In the genomic region with DNA sequence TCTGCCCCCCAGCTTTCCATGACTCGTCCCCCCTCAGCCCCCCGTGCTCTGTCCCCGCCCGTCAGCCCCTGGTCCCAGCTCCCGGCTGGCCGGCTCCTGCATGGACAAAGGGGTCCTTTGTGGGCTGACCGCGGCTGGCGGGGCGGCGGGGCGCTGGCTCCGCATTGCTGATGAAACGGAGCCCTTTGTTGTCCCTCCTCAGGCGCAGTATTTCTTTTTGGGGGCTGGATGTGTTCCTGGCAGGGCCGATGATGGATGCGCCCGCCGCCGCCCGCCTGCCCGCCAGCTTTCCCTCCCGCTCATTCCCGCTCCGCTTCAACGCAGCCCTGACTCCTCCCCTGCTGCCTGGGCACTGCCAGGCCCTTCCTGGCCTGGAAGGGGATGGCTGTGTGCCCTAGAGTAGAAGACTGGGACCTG, we compare ENCODE assay signal across 9 cellular contexts. TPM values are rescaled to one million over a fixed set of nuclear protein-coding genes. Genes with fewer than 3 reads are reported as not detected.
DNase-seq lines count a peak whose midpoint lies in the region; TF ChIP-seq lines count a peak whose summit lies in the region.
"Had no signal": no experiment of that assay in that cellular context is flagged by ENCODE, and none has a peak within 500 bp of the region (broad histone marks: within the 10 kb centered on the region; RNA-seq: fewer than 3 reads in every experiment).

No MANE protein-coding gene starts in this region.

- peaks cover 4% of the 10 kb centered on the region for H3K36me3 Mint-ChIP-seq in endothelial cell (ENCODE audit: low read depth, unreplicated experiment)
- peaks cover 25% of the 10 kb centered on the region for H3K36me3 Mint-ChIP-seq in nephron progenitor cell (ENCODE audit: low read depth)

- no peak for TF ChIP-seq POLR2A in tibial nerve (IDR thresholded peaks at IDR 0.05)

- no peak overlapping the region for H3K4me3 ChIP-seq in tibial nerve

- no peak overlapping the region for H3K4me3 Mint-ChIP-seq in endothelial cell (ENCODE audit: unreplicated experiment)
- peak overlapping the region; percentile 60 for H3K4me3 Mint-ChIP-seq in nephron progenitor cell
- H3K4me3 Mint-ChIP-seq: activated T-helper 1 cell treated with anti-CD3 and anti-CD28 coated beads, Interleukin-12 subunit alpha, Interleukin-12 subunit beta, Interleukin-2, Interleukin-4 antibody, amounts not matched to agents 30 ng/mL and 10 ng/mL and 1 ng/mL, durations not matched to agents 14 hours and 24 hours and 36 hours had no signal

- H3K27ac Mint-ChIP-seq in endothelial cell (ENCODE audit: unreplicated experiment) (peak overlapping the region; percentile 42), nephron progenitor cell (peak overlapping the region; percentile 99)
- H3K27ac Mint-ChIP-seq: activated T-helper 1 cell treated with anti-CD3 and anti-CD28 coated beads, Interleukin-12 subunit alpha, Interleukin-12 subunit beta, Interleukin-2, Interleukin-4 antibody, amounts not matched to agents 30 ng/mL and 10 ng/mL and 1 ng/mL, durations not matched to agents 14 hours and 24 hours and 36 hours had no signal

- TF ChIP-seq EP300 in tibial nerve (IDR thresholded peaks at IDR 0.05) = peak in 1 of 2 donors; percentile 83

- H3K27me3 Mint-ChIP-seq in endothelial cell (ENCODE audit: unreplicated experiment) (peaks cover 11% of the 10 kb centered on the region), nephron progenitor cell (ENCODE audit: low read depth, poor library complexity) (no peaks in the 10 kb centered on the region)

- 35 to 69% methylated on average over 26 of the region's 26 CpGs for WGBS in tibial nerve, 2 donors

- no peaks in the 10 kb centered on the region for H3K9me3 Mint-ChIP-seq in endothelial cell (ENCODE audit: unreplicated experiment)
- H3K9me3 Mint-ChIP-seq in nephron progenitor cell = no peaks in the 10 kb centered on the region
- H3K9me3 Mint-ChIP-seq: activated T-helper 1 cell treated with anti-CD3 and anti-CD28 coated beads, Interleukin-12 subunit alpha, Interleukin-12 subunit beta, Interleukin-2, Interleukin-4 antibody, amounts not matched to agents 30 ng/mL and 10 ng/mL and 1 ng/mL, durations not matched to agents 14 hours and 24 hours and 36 hours had no signal

- TF ChIP-seq CTCF in endothelial cell (IDR thresholded peaks at IDR 0.05; ENCODE audit: unreplicated experiment) (no peak), nephron progenitor cell (IDR thresholded peaks at IDR 0.05) (no peak), tibial nerve (IDR thresholded peaks at IDR 0.05) (no peak)

- H3K4me1 ChIP-seq in tibial nerve = peaks cover 5 to 97% (median 78%) of the 10 kb centered on the region in 4 donors

- H3K27me3 ChIP-seq in tibial nerve = no peaks in the 10 kb centered on the region

- H3K27ac ChIP-seq in tibial nerve = peak overlapping the region; percentile 76 to 98 (median 84)

- H3K4me1 Mint-ChIP-seq in endothelial cell (ENCODE audit: unreplicated experiment) (peaks cover 22% of the 10 kb centered on the region), nephron progenitor cell (peaks cover 88% of the 10 kb centered on the region)

- H3K9me3 ChIP-seq in tibial nerve = no peaks in the 10 kb centered on the region

- peaks cover 0 to 17% (median 0%) of the 10 kb centered on the region in 3 donors for H3K36me3 ChIP-seq in tibial nerve

- DNase-seq in NCI-H748 (lab: John Stamatoyannopoulos, UW; ENCODE audit: unreplicated experiment) = peak; percentile 16
- DNase-seq in NCI-H748 treated with DMSO at 0.1 percent for 48 hours (lab: John Stamatoyannopoulos, UW) = no peak
- DNase-seq in endothelial cell (ENCODE audit: low spot score) = no peak
- DNase-seq in nephron progenitor cell = peak; percentile 68
- DNase-seq in tibial nerve (ENCODE audit: low spot score in 2 of 2) = no peak
- no peak for DNase-seq in germinal center (ENCODE audit: low spot score)
- no peak for DNase-seq in activated T-cell treated with anti-CD3 and anti-CD28 coated beads, Interleukin-2, amount 50 U/mL, for 48 hours
- no peak for DNase-seq in NCI-H82 (lab: John Stamatoyannopoulos, UW)

RNA-seq across cellular contexts. Expression of a gene that starts 28.8 kb away (rescaled TPM):
- total RNA-seq in endothelial cell (ENCODE audit: unreplicated experiment) (37.3 TPM), tibial nerve (10 to 100 TPM; 45.0 to 80.4 (median 67.0) TPM)

Comparison
In these comparisons a context has a peak if more than half of its experiments do, and no peak if none do; other contexts are left out.
1. DNase-seq: peak in NCI-H748 (single experiment) and nephron progenitor cell (single experiment); none in NCI-H748 treated with DMSO at 0.1 percent for 48 hours (single experiment), endothelial cell (single experiment), tibial nerve (0 of 2), germinal center (single experiment), activated T-cell treated with anti-CD3 and anti-CD28 coated beads, Interleukin-2, amount 50 U/mL, for 48 hours (0 of 2) and NCI-H82 (single experiment).